In the genomic region with DNA sequence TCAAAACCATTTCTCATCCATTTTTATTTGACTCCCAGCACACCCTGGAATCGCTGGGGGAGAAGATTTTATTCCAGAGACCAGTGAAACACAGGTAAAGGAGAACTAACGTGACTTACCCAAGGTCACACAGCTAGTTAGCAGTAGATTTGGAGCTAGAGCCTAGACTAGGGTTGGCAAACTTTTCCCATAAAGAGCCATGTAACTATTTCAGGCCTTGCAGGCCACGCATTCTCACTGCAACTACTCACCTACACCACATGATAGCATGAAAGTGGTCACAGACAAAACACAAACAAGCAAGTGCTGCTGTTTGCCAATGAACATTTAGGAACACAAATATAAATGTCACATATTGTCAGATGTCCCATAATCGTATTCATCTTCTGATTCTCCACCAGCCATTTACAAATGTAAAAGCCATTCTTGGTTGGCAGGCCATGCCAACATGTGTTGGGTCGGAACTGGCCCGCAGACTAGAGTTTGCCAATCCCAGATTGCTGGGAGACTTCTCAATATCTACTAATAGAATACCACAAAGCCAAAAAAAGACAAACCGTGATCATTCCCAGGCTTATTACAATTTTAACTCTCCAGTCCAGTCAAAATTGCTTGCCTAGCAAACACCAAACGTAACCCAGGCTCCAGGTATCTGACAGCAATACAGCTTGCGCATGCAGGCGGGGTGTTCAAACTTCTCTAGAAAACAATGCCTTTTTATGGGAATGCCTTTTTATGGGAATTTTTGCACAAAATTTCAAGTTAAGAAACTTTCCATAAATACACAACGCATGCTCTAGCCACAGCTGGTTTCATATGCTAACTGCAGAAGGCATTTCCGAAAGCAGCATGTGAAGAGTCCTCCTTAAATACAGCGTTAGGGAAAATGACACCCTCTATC, we compare ENCODE assay signal across 17 cellular contexts.
"Had no signal": no experiment of that assay in that cellular context is flagged by ENCODE, and none has a peak within 500 bp of the region (broad histone marks: within the 10 kb centered on the region; RNA-seq: fewer than 3 reads in every experiment).

No MANE protein-coding gene starts in this region.

- H3K27ac ChIP-seq: breast epithelium, ovary, skin epidermis had no signal

- H3K9me3 ChIP-seq: breast epithelium, ovary, SK-N-SH, tibial nerve had no signal

- H3K9ac ChIP-seq: SK-N-SH had no signal

- H3K36me3 ChIP-seq: breast epithelium, ovary, tibial nerve had no signal

- H3K27me3 ChIP-seq: breast epithelium, ovary, tibial nerve had no signal

- H3K4me3 Mint-ChIP-seq: activated T-helper 1 cell treated with anti-CD3 and anti-CD28 coated beads, Interleukin-12 subunit alpha, Interleukin-12 subunit beta, Interleukin-2, Interleukin-4 antibody, amounts not matched to agents 30 ng/mL and 10 ng/mL and 1 ng/mL, durations not matched to agents 14 hours and 24 hours and 36 hours; T-cell had no signal

- H3K9me3 Mint-ChIP-seq: activated T-helper 1 cell treated with anti-CD3 and anti-CD28 coated beads, Interleukin-12 subunit alpha, Interleukin-12 subunit beta, Interleukin-2, Interleukin-4 antibody, amounts not matched to agents 30 ng/mL and 10 ng/mL and 1 ng/mL, durations not matched to agents 14 hours and 24 hours and 36 hours; T-cell had no signal

- ATAC-seq: activated CD4-positive, CD25-positive, alpha-beta regulatory T cell treated with anti-CD3 and anti-CD28 coated beads, Interleukin-2, amount 50 U/mL, for 24 hours; T-cell had no signal

- H3K36me3 Mint-ChIP-seq: T-cell had no signal

- DNase-seq: activated CD4-positive, alpha-beta T cell treated with anti-CD3 and anti-CD28 coated beads, Interleukin-2, amount 50 U/mL, for 1 hour; activated naive CD4-positive, alpha-beta T cell treated with Interleukin-2 at 50 U/mL for 16 hours; anterior cingulate cortex; dorsolateral prefrontal cortex; mammary epithelial cell; ovary; SK-N-SH; stimulated activated CD4-positive, alpha-beta T cell treated with anti-CD3 and anti-CD28 coated beads, Interleukin-15, amount 100 ng/mL, for 24 hours; stimulated activated CD4-positive, alpha-beta T cell treated with anti-CD3 and anti-CD28 coated beads, Interleukin-4, amount 100 ng/mL, for 1 hour; stimulated activated naive CD4-positive, alpha-beta T cell; T-cell; T-helper 9 cell had no signal

- H3K27ac Mint-ChIP-seq: activated T-helper 1 cell treated with anti-CD3 and anti-CD28 coated beads, Interleukin-12 subunit alpha, Interleukin-12 subunit beta, Interleukin-2, Interleukin-4 antibody, amounts not matched to agents 30 ng/mL and 10 ng/mL and 1 ng/mL, durations not matched to agents 14 hours and 24 hours and 36 hours; T-cell had no signal

- H3K4me2 ChIP-seq: SK-N-SH had no signal

- H3K4me1 Mint-ChIP-seq: T-cell had no signal

- H3K4me3 ChIP-seq: breast epithelium, dorsolateral prefrontal cortex, ovary, skin epidermis, tibial nerve had no signal

- H3K4me1 ChIP-seq: breast epithelium had no signal
